ENCODE assay signal across 1 cellular context in the genomic region with DNA sequence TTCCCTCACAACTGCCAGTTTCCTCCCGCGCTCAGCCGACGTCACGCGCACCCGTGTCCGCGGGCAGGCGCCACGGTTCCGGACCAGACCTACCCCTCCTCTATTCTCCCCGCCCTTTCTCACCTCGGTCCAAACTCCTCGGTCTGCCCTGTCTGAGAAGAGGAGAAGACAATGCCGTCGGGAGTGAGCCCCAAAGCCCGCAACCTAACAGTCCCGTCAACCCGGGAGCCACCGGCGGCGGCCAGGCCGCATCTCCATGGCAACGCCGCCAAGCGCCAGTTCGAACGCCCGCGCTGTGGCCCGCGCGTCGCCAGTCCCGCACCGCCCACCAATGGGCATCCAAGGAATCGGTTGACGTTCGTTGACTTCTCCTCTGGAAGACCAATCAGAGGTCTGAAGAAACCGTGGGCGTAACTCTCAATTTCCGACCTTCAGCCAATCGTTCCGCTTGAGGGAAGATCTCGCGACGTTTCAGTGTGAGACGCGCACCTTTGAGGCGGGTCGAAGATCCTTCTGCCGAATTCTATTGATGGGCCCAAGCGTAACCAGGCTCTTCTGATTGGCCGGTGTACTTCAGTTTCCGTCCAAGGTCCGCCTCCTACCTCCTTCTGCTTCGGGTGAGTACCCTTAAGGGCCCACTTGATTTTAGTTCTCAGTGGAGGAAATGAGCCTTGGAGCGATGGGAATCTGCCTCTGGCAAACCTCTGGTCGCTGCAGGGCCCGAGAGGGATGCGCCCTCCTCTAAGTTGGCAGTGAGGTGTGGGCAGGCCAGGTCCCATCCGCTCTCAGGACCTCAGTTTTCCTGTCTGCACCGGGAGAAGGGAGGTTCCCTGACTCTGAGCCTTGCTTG.
TF ChIP-seq lines count a peak whose summit lies in the region.

A gene with protein sequence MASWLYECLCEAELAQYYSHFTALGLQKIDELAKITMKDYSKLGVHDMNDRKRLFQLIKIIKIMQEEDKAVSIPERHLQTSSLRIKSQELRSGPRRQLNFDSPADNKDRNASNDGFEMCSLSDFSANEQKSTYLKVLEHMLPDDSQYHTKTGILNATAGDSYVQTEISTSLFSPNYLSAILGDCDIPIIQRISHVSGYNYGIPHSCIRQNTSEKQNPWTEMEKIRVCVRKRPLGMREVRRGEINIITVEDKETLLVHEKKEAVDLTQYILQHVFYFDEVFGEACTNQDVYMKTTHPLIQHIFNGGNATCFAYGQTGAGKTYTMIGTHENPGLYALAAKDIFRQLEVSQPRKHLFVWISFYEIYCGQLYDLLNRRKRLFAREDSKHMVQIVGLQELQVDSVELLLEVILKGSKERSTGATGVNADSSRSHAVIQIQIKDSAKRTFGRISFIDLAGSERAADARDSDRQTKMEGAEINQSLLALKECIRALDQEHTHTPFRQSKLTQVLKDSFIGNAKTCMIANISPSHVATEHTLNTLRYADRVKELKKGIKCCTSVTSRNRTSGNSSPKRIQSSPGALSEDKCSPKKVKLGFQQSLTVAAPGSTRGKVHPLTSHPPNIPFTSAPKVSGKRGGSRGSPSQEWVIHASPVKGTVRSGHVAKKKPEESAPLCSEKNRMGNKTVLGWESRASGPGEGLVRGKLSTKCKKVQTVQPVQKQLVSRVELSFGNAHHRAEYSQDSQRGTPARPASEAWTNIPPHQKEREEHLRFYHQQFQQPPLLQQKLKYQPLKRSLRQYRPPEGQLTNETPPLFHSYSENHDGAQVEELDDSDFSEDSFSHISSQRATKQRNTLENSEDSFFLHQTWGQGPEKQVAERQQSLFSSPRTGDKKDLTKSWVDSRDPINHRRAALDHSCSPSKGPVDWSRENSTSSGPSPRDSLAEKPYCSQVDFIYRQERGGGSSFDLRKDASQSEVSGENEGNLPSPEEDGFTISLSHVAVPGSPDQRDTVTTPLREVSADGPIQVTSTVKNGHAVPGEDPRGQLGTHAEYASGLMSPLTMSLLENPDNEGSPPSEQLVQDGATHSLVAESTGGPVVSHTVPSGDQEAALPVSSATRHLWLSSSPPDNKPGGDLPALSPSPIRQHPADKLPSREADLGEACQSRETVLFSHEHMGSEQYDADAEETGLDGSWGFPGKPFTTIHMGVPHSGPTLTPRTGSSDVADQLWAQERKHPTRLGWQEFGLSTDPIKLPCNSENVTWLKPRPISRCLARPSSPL (N-terminal part only) (minus strand): TSS at position 286 of the 850 bp plus-strand sequence. CDS start 17,922 bp downstream, outside the sequence.
A gene (plus strand): TSS at position 587 of the 850 bp plus-strand sequence. CDS start 9,471 bp downstream, outside the sequence.

TF ChIP-seq in HEK293, 187 proteins besides CTCF, POLR2A, EP300 and RAD21 (continued from another document and continues in another):
- TF ChIP-seq, protein P1, sequence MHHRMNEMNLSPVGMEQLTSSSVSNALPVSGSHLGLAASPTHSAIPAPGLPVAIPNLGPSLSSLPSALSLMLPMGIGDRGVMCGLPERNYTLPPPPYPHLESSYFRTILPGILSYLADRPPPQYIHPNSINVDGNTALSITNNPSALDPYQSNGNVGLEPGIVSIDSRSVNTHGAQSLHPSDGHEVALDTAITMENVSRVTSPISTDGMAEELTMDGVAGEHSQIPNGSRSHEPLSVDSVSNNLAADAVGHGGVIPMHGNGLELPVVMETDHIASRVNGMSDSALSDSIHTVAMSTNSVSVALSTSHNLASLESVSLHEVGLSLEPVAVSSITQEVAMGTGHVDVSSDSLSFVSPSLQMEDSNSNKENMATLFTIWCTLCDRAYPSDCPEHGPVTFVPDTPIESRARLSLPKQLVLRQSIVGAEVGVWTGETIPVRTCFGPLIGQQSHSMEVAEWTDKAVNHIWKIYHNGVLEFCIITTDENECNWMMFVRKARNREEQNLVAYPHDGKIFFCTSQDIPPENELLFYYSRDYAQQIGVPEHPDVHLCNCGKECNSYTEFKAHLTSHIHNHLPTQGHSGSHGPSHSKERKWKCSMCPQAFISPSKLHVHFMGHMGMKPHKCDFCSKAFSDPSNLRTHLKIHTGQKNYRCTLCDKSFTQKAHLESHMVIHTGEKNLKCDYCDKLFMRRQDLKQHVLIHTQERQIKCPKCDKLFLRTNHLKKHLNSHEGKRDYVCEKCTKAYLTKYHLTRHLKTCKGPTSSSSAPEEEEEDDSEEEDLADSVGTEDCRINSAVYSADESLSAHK (tag by site-specific recombination; IDR thresholded peaks at IDR 0.05): peak; percentile 15; the same call in 1 of the 2 replicates
- no peak for TF ChIP-seq ZIC2 (tag by site-specific recombination; IDR thresholded peaks at IDR 0.05)
- TF ChIP-seq GLIS2 (tag by site-specific recombination; IDR thresholded peaks at IDR 0.05): no peak
- no peak for TF ChIP-seq ZNF558 (tag by site-specific recombination; IDR thresholded peaks at IDR 0.05)
- TF ChIP-seq ZNF501 (tag by site-specific recombination; IDR thresholded peaks at IDR 0.05): peak; percentile 52
- TF ChIP-seq TRIM28 (IDR thresholded peaks at IDR 0.05; ENCODE audit: borderline replicate concordance, low read length): no peak
- TF ChIP-seq ZNF658 (tag by site-specific recombination; IDR thresholded peaks at IDR 0.05): no peak
- no peak for TF ChIP-seq YY2 (tag by site-specific recombination; IDR thresholded peaks at IDR 0.05)
- TF ChIP-seq KLF9 (tag by site-specific recombination; IDR thresholded peaks at IDR 0.05; ENCODE audit: low read depth): no peak
- no peak for TF ChIP-seq GLI2 (tag by site-specific recombination; IDR thresholded peaks at IDR 0.05; ENCODE audit: borderline replicate concordance, low read depth)
- TF ChIP-seq ZBTB7A (tag by site-specific recombination; IDR thresholded peaks at IDR 0.05; ENCODE audit: low read depth): no peak
- TF ChIP-seq, protein P2, sequence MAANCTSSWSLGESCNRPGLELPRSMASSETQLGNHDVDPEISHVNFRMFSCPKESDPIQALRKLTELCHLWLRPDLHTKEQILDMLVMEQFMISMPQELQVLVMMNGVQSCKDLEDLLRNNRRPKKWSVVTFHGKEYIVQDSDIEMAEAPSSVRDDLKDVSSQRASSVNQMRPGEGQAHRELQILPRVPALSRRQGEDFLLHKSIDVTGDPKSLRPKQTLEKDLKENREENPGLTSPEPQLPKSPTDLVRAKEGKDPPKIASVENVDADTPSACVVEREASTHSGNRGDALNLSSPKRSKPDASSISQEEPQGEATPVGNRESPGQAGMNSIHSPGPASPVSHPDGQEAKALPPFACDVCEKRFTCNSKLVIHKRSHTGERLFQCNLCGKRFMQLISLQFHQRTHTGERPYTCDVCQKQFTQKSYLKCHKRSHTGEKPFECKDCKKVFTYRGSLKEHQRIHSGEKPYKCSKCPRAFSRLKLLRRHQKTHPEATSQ (tag by site-specific recombination; IDR thresholded peaks at IDR 0.05): no peak
- TF ChIP-seq GFI1B (tag by site-specific recombination; IDR thresholded peaks at IDR 0.05): no peak
- peak; percentile 95 for TF ChIP-seq SP2 (tag by site-specific recombination; IDR thresholded peaks at IDR 0.05)
- no peak for TF ChIP-seq ZNF157 (tag by site-specific recombination; IDR thresholded peaks at IDR 0.05)
- TF ChIP-seq ZNF76 (tag by site-specific recombination; IDR thresholded peaks at IDR 0.05; ENCODE audit: borderline replicate concordance, low read depth): peak; percentile 54; the same call in 1 of the 2 replicates
- TF ChIP-seq IKZF3 (tag by site-specific recombination; IDR thresholded peaks at IDR 0.05): no peak
- TF ChIP-seq, protein P3, sequence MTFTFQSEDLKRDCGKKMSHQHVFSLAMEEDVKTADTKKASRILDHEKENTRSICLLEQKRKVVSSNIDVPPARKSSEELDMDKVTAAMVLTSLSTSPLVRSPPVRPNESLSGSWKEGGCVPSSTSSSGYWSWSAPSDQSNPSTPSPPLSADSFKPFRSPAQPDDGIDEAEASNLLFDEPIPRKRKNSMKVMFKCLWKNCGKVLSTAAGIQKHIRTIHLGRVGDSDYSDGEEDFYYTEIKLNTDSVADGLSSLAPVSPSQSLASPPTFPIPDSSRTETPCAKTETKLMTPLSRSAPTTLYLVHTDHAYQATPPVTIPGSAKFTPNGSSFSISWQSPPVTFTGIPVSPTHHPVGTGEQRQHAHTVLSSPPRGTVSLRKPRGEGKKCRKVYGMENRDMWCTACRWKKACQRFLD (tag by site-specific recombination; IDR thresholded peaks at IDR 0.05): peak; percentile 90
- no peak; the same call in 1 of the 2 replicates for TF ChIP-seq KLF8 (tag by site-specific recombination; IDR thresholded peaks at IDR 0.05)
- TF ChIP-seq, protein P4, sequence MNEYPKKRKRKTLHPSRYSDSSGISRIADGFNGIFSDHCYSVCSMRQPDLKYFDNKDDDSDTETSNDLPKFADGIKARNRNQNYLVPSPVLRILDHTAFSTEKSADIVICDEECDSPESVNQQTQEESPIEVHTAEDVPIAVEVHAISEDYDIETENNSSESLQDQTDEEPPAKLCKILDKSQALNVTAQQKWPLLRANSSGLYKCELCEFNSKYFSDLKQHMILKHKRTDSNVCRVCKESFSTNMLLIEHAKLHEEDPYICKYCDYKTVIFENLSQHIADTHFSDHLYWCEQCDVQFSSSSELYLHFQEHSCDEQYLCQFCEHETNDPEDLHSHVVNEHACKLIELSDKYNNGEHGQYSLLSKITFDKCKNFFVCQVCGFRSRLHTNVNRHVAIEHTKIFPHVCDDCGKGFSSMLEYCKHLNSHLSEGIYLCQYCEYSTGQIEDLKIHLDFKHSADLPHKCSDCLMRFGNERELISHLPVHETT (tag by site-specific recombination; IDR thresholded peaks at IDR 0.05): peak; percentile 19; the same call in 1 of the 2 replicates
- TF ChIP-seq ZNF510 (tag by site-specific recombination; IDR thresholded peaks at IDR 0.05; ENCODE audit: insufficient replicate concordance): no peak
- no peak for TF ChIP-seq YY1 (tag by site-specific recombination; IDR thresholded peaks at IDR 0.05)
- TF ChIP-seq KLF7 (tag by site-specific recombination; IDR thresholded peaks at IDR 0.05; ENCODE audit: borderline replicate concordance): no peak
- TF ChIP-seq ZNF350 (tag by site-specific recombination; IDR thresholded peaks at IDR 0.05): no peak
- TF ChIP-seq ZNF394 (tag by site-specific recombination; IDR thresholded peaks at IDR 0.05; ENCODE audit: borderline replicate concordance): no peak
- TF ChIP-seq ZNF561 (tag by site-specific recombination; IDR thresholded peaks at IDR 0.05; ENCODE audit: borderline replicate concordance): peak; percentile 77
- TF ChIP-seq ZNF404 (tag by site-specific recombination; IDR thresholded peaks at IDR 0.05): no peak
- TF ChIP-seq SETDB1 (IDR thresholded peaks at IDR 0.05; ENCODE audit: insufficient read length, low read length): no peak
- TF ChIP-seq, protein P5, sequence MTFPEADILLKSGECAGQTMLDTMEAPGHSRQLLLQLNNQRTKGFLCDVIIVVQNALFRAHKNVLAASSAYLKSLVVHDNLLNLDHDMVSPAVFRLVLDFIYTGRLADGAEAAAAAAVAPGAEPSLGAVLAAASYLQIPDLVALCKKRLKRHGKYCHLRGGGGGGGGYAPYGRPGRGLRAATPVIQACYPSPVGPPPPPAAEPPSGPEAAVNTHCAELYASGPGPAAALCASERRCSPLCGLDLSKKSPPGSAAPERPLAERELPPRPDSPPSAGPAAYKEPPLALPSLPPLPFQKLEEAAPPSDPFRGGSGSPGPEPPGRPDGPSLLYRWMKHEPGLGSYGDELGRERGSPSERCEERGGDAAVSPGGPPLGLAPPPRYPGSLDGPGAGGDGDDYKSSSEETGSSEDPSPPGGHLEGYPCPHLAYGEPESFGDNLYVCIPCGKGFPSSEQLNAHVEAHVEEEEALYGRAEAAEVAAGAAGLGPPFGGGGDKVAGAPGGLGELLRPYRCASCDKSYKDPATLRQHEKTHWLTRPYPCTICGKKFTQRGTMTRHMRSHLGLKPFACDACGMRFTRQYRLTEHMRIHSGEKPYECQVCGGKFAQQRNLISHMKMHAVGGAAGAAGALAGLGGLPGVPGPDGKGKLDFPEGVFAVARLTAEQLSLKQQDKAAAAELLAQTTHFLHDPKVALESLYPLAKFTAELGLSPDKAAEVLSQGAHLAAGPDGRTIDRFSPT (tag by site-specific recombination; IDR thresholded peaks at IDR 0.05): peak; percentile 25; the same call in 1 of the 2 replicates
- TF ChIP-seq, protein P6, sequence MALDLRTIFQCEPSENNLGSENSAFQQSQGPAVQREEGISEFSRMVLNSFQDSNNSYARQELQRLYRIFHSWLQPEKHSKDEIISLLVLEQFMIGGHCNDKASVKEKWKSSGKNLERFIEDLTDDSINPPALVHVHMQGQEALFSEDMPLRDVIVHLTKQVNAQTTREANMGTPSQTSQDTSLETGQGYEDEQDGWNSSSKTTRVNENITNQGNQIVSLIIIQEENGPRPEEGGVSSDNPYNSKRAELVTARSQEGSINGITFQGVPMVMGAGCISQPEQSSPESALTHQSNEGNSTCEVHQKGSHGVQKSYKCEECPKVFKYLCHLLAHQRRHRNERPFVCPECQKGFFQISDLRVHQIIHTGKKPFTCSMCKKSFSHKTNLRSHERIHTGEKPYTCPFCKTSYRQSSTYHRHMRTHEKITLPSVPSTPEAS (tag by site-specific recombination; IDR thresholded peaks at IDR 0.05): no peak
- no peak for TF ChIP-seq ZNF473 (tag by site-specific recombination; IDR thresholded peaks at IDR 0.05)
- no peak for TF ChIP-seq ZNF664 (tag by site-specific recombination; IDR thresholded peaks at IDR 0.05)
- TF ChIP-seq, protein P7, sequence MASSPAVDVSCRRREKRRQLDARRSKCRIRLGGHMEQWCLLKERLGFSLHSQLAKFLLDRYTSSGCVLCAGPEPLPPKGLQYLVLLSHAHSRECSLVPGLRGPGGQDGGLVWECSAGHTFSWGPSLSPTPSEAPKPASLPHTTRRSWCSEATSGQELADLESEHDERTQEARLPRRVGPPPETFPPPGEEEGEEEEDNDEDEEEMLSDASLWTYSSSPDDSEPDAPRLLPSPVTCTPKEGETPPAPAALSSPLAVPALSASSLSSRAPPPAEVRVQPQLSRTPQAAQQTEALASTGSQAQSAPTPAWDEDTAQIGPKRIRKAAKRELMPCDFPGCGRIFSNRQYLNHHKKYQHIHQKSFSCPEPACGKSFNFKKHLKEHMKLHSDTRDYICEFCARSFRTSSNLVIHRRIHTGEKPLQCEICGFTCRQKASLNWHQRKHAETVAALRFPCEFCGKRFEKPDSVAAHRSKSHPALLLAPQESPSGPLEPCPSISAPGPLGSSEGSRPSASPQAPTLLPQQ (tag by site-specific recombination; IDR thresholded peaks at IDR 0.05): peak; percentile 81
- peak; percentile 25; the same call in 1 of the 2 replicates for TF ChIP-seq ZNF335 (tag by site-specific recombination; conservative IDR thresholded peaks at IDR 0.05)
- TF ChIP-seq ZFP37 (tag by site-specific recombination; IDR thresholded peaks at IDR 0.05): no peak; the same call in 1 of the 2 replicates
- TF ChIP-seq, protein P8, sequence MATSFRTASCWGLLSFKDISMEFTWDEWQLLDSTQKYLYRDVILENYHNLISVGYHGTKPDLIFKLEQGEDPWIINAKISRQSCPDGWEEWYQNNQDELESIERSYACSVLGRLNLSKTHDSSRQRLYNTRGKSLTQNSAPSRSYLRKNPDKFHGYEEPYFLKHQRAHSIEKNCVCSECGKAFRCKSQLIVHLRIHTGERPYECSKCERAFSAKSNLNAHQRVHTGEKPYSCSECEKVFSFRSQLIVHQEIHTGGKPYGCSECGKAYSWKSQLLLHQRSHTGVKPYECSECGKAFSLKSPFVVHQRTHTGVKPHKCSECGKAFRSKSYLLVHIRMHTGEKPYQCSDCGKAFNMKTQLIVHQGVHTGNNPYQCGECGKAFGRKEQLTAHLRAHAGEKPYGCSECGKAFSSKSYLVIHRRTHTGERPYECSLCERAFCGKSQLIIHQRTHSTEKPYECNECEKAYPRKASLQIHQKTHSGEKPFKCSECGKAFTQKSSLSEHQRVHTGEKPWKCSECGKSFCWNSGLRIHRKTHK (tag by site-specific recombination; IDR thresholded peaks at IDR 0.05): no peak
